ENCODE assay signal across 11 cellular contexts in genomic region chr5:175288048-175288621, GRCh38.
A peak's percentile ranks its signal among the peaks of the same experiment; 100 is the strongest.
DNase-seq lines count a peak whose midpoint lies in the region; ATAC-seq, FAIRE-seq and TF ChIP-seq lines count a peak whose summit lies in the region.
"Had no signal": no experiment of that assay in that cellular context is flagged by ENCODE, and none has a peak within 500 bp of the region (broad histone marks: within the 10 kb centered on the region; RNA-seq: fewer than 3 reads in every experiment).

No MANE protein-coding gene starts in this region.

- DNase-seq in GM04504 (ENCODE audit: low read depth) (peak; percentile 5), NCI-H524 treated with DMSO at 0.1 percent for 48 hours (lab: John Stamatoyannopoulos, UW) (peak; percentile 73), dorsolateral prefrontal cortex (peak; percentile 13 to 85 (median 70)), posterior cingulate gyrus (peak in 9 of 10 donors; percentile 19 to 93 (median 72)), kidney (no peak)
- DNase-seq: NCI-H526 treated with DMSO at 0.1 percent for 48 hours; stimulated activated CD4-positive, alpha-beta T cell treated with anti-CD3 and anti-CD28 coated beads, Interleukin-4, amount 100 ng/mL, for 24 hours had no signal

- intact Hi-C loops in dorsolateral prefrontal cortex (cut with DNase I) (no loop called here), posterior cingulate gyrus (cut with DNase I) (no loop called here), kidney (cut with DNase I) (no loop called here)

- ATAC-seq in GM18868 (IDR thresholded peaks at IDR 0.05; ENCODE audit: unreplicated experiment) (no peak), HG02938 (IDR thresholded peaks at IDR 0.05; ENCODE audit: unreplicated experiment) (no peak), HG03520 (IDR thresholded peaks at IDR 0.05; ENCODE audit: unreplicated experiment) (no peak)

- FAIRE-seq in kidney (lab: Jason Lieb, UNC): no peak

- no peak for TF ChIP-seq CTCF in dorsolateral prefrontal cortex (IDR thresholded peaks at IDR 0.05 in 54 of 56, conservative IDR thresholded peaks at IDR 0.05 in 2 of 56; ENCODE audit: low read depth in 1 of 56, partially characterized antibody in 56 of 56)
- TF ChIP-seq CTCF in kidney (IDR thresholded peaks at IDR 0.05; ENCODE audit: borderline replicate concordance, extremely low read depth, insufficient read depth): no peak

- no peak overlapping the region for H3K9ac ChIP-seq in kidney (ENCODE audit: low read length in 2 of 2)

- peaks cover 0 to 6% (median 0%) of the 10 kb centered on the region in 45 donors for H3K27me3 ChIP-seq in dorsolateral prefrontal cortex
- H3K27me3 ChIP-seq: neutrophil had no signal

- H3K4me3 ChIP-seq in dorsolateral prefrontal cortex: no peak overlapping the region
- H3K4me3 ChIP-seq in kidney (ENCODE audit: low read length in 2 of 2): no peak overlapping the region

- no peaks in the 10 kb centered on the region for H3K9me3 ChIP-seq in kidney (ENCODE audit: control insufficient read depth in 1 of 2, low read length in 2 of 2)
- H3K9me3 ChIP-seq: neutrophil had no signal

- H3K27ac ChIP-seq in dorsolateral prefrontal cortex: peak overlapping the region in 7 of 59 donors; percentile 5 to 59 (median 39)
- H3K27ac ChIP-seq in kidney (ENCODE audit: low read depth in 2 of 2, low read length in 2 of 2): no peak overlapping the region
- H3K27ac ChIP-seq: neutrophil had no signal

- no peaks in the 10 kb centered on the region for H3K36me3 ChIP-seq in kidney (ENCODE audit: control insufficient read depth in 1 of 2, insufficient read depth in 2 of 2, low read length in 2 of 2)
- H3K36me3 ChIP-seq: neutrophil had no signal

- no peaks in the 10 kb centered on the region for H3K4me1 ChIP-seq in kidney (ENCODE audit: control insufficient read depth in 1 of 2, insufficient read depth in 1 of 2, low read depth in 1 of 2, low read length in 2 of 2)
